26 cellular contexts compared by ENCODE assay signal in genomic region chr1:104856091-104856490, GRCh38.
"Had no signal": no experiment of that assay in that cellular context is flagged by ENCODE, and none has a peak within 500 bp of the region (broad histone marks: within the 10 kb centered on the region; RNA-seq: fewer than 3 reads in every experiment).

No MANE protein-coding gene starts in this region.

- H3K4me1 ChIP-seq: colonic mucosa, gastroesophageal sphincter, psoas muscle, sigmoid colon, suprapubic skin, transverse colon, vagina had no signal

- ATAC-seq: esophagus mucosa; gastroesophageal sphincter; naive thymus-derived CD8-positive, alpha-beta T cell; psoas muscle; right cardiac atrium; stimulated activated naive B cell treated with anti-CD40 and anti-IgM and Interleukin-4, amounts not matched to agents 10 μg/mL and 1 μg/mL and 100 μg/mL, for 72 hours had no signal

- H3K36me3 ChIP-seq: colonic mucosa, gastroesophageal sphincter, ovary, sigmoid colon, suprapubic skin, transverse colon, vagina had no signal

- H3K4me1 Mint-ChIP-seq: endodermal cell; immature natural killer cell; naive thymus-derived CD8-positive, alpha-beta T cell; nephron progenitor cell; stimulated activated naive B cell treated with anti-CD40 and anti-IgM and Interleukin-4, amounts not matched to agents 10 μg/mL and 1 μg/mL and 100 μg/mL, for 72 hours had no signal

- H3K27ac Mint-ChIP-seq: dendritic cell treated with granulocyte-macrophage colony-stimulating factor and Interleukin-4, amounts not matched to agents 40 ng/mL and 50 ng/mL, for 4 days; endodermal cell; immature natural killer cell; naive thymus-derived CD8-positive, alpha-beta T cell; nephron progenitor cell; stimulated activated naive B cell treated with anti-CD40 and anti-IgM and Interleukin-4, amounts not matched to agents 10 μg/mL and 1 μg/mL and 100 μg/mL, for 72 hours; stimulated activated naive CD8-positive, alpha-beta T cell treated with anti-CD3 and anti-CD28 coated beads, Interleukin-15, Interleukin-2, amounts not matched to agents 100 ng/mL and 50 ng/mL, for 24 hours had no signal

- H3K9me3 Mint-ChIP-seq: dendritic cell treated with granulocyte-macrophage colony-stimulating factor and Interleukin-4, amounts not matched to agents 40 ng/mL and 50 ng/mL, for 4 days; endodermal cell had no signal

- H3K27me3 ChIP-seq: colonic mucosa, gastroesophageal sphincter, ovary, sigmoid colon, suprapubic skin, transverse colon, vagina had no signal

- H3K27ac ChIP-seq: colonic mucosa, epithelial cell of prostate, gastroesophageal sphincter, ovary, psoas muscle, sigmoid colon, skin epidermis, suprapubic skin, transverse colon, vagina had no signal

- DNase-seq: colonic mucosa; effector CD8-positive, alpha-beta T cell; endodermal cell; foreskin fibroblast; hypothalamus; immature natural killer cell; midbrain; naive thymus-derived CD8-positive, alpha-beta T cell; nephron progenitor cell; occipital lobe; ovary; right cardiac atrium; sigmoid colon; stimulated activated CD4-positive, alpha-beta T cell treated with anti-CD3 and anti-CD28 coated beads, Interleukin-15, amount 100 ng/mL, for 24 hours; stimulated activated CD4-positive, alpha-beta T cell treated with anti-CD3 and anti-CD28 coated beads, Interleukin-2, amount 100 ng/mL, for 48 hours; stimulated activated naive B cell treated with anti-CD40 and anti-IgM and Interleukin-4, amounts not matched to agents 10 μg/mL and 1 μg/mL and 100 μg/mL, for 72 hours; transverse colon had no signal

- H3K9me3 ChIP-seq: colonic mucosa, gastroesophageal sphincter, ovary, psoas muscle, sigmoid colon, transverse colon, vagina had no signal

- H3K27me3 Mint-ChIP-seq: dendritic cell treated with granulocyte-macrophage colony-stimulating factor and Interleukin-4, amounts not matched to agents 40 ng/mL and 50 ng/mL, for 4 days; naive thymus-derived CD8-positive, alpha-beta T cell; stimulated activated naive B cell treated with anti-CD40 and anti-IgM and Interleukin-4, amounts not matched to agents 10 μg/mL and 1 μg/mL and 100 μg/mL, for 72 hours; stimulated activated naive CD8-positive, alpha-beta T cell treated with anti-CD3 and anti-CD28 coated beads, Interleukin-15, Interleukin-2, amounts not matched to agents 100 ng/mL and 50 ng/mL, for 24 hours had no signal

- H3K36me3 Mint-ChIP-seq: naive thymus-derived CD8-positive, alpha-beta T cell; stimulated activated naive B cell treated with anti-CD40 and anti-IgM and Interleukin-4, amounts not matched to agents 10 μg/mL and 1 μg/mL and 100 μg/mL, for 72 hours had no signal

- H3K4me3 ChIP-seq: colonic mucosa, gastroesophageal sphincter, ovary, psoas muscle, sigmoid colon, skin epidermis, suprapubic skin, transverse colon, vagina had no signal

- H3K4me3 Mint-ChIP-seq: dendritic cell treated with granulocyte-macrophage colony-stimulating factor and Interleukin-4, amounts not matched to agents 40 ng/mL and 50 ng/mL, for 4 days; endodermal cell; immature natural killer cell; naive thymus-derived CD8-positive, alpha-beta T cell; nephron progenitor cell; stimulated activated naive B cell treated with anti-CD40 and anti-IgM and Interleukin-4, amounts not matched to agents 10 μg/mL and 1 μg/mL and 100 μg/mL, for 72 hours; stimulated activated naive CD8-positive, alpha-beta T cell treated with anti-CD3 and anti-CD28 coated beads, Interleukin-15, Interleukin-2, amounts not matched to agents 100 ng/mL and 50 ng/mL, for 24 hours had no signal
